8 cellular contexts compared by ENCODE assay signal in the genomic region with DNA sequence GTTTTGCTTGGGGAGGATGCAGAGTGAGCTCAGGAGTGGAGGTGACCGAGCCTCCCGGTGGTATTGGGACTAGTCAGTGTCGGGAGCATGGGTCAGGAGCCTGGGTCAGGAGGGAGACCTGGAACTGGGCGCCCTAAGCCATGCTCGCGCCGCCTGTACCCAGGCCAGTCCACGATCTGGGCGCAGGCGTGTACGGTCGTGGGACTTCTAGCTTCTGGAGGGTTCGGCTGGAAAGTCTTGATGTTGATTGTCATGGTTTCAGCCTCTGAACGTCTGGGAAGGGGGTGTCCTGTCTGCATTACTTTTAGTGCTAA. TPM values are rescaled to one million over a fixed set of nuclear protein-coding genes. Genes with fewer than 3 reads are reported as not detected.
A peak's percentile ranks its signal among the peaks of the same experiment; 100 is the strongest.
DNase-seq lines count a peak whose midpoint lies in the region; ATAC-seq and TF ChIP-seq lines count a peak whose summit lies in the region.

No MANE protein-coding gene starts in this region.

- POLR2A ChIA-PET in A673 (lab: Charles Lee; ENCODE audit: low non-redundant PET) = interaction anchor here (0.6 kb wide), 2 partner anchors 25 to 396 kb away, joined by 6 to 7 read pairs; no protein-coding TSS in a partner anchor

- ATAC-seq in GM21576 (IDR thresholded peaks at IDR 0.05; ENCODE audit: unreplicated experiment) = peak; percentile 13
- peak in 1 of 2 donors; percentile 58 for ATAC-seq in right cardiac atrium

- no peak overlapping the region for H3K27ac ChIP-seq in A673 (ENCODE audit: low read depth, low read length, poor library complexity, severe bottlenecking)
- H3K27ac ChIP-seq in Peyer's patch = peak overlapping the region; percentile 81 to 97 (median 90)
- H3K27ac ChIP-seq in right cardiac atrium (ENCODE audit: low read length) = peak overlapping the region; percentile 88
- H3K27ac ChIP-seq in subcutaneous abdominal adipose tissue (ENCODE audit: low read depth, low read length) = peak overlapping the region; percentile 94

- no peaks in the 10 kb centered on the region for H3K27me3 ChIP-seq in A673 (replicated peaks; ENCODE audit: insufficient read depth, low read depth, low read length, poor library complexity)
- H3K27me3 ChIP-seq in Peyer's patch = no peaks in the 10 kb centered on the region
- no peaks in the 10 kb centered on the region for H3K27me3 ChIP-seq in right cardiac atrium (ENCODE audit: control insufficient read depth, insufficient read depth)
- H3K27me3 ChIP-seq in subcutaneous abdominal adipose tissue (ENCODE audit: control insufficient read depth in 5 of 5, insufficient read depth in 4 of 5, low read length in 5 of 5) = peaks cover 0 to 6% (median 0%) of the 10 kb centered on the region in 5 donors

- WGBS in right cardiac atrium = 0% methylated on average over 14 of the region's 14 CpGs

- TF ChIP-seq CTCF in A673 (conservative IDR thresholded peaks at IDR 0.05; ENCODE audit: low read depth, low read length) (no peak), Peyer's patch (IDR thresholded peaks at IDR 0.05) (no peak)

- H3K9me3 ChIP-seq in A673 (ENCODE audit: low read depth, low read length, poor library complexity, severe bottlenecking) = no peaks in the 10 kb centered on the region
- no peaks in the 10 kb centered on the region for H3K9me3 ChIP-seq in Peyer's patch
- no peaks in the 10 kb centered on the region for H3K9me3 ChIP-seq in right cardiac atrium (ENCODE audit: control insufficient read depth, low read length)
- H3K9me3 ChIP-seq in subcutaneous abdominal adipose tissue (ENCODE audit: control insufficient read depth in 5 of 5, low read length in 5 of 5) = no peaks in the 10 kb centered on the region

- intact Hi-C loops in A673 (cut with micrococcal nuclease; ENCODE audit: unreplicated experiment) = loop anchor here (2.0 to 10.0 kb wide), 2 partner anchors 92 to 360 kb away; no protein-coding TSS in a partner anchor
- intact Hi-C loops in right cardiac atrium (cut with DNase I) = no loop called here

- CTCF ChIA-PET in A673 (lab: Charles Lee) = interaction anchor here (1.6 to 2.1 kb wide), 2 partner anchors 29 to 153 kb away, joined by 3 to 14 read pairs; no protein-coding TSS in a partner anchor

- DNase-seq in A673 (ENCODE audit: low spot score) (no peak), Peyer's patch (no peak), right cardiac atrium (no peak), hippocampal formation (lab: John Stamatoyannopoulos, UW) (no peak), hepatic stellate cell (ENCODE audit: low spot score) (no peak)
- no peak for DNase-seq in activated CD8-positive, alpha-beta memory T cell treated with anti-CD3 and anti-CD28 coated beads, Interleukin-2, amount 50 U/mL, for 48 hours

- peaks cover 27% of the 10 kb centered on the region for H3K36me3 ChIP-seq in A673 (ENCODE audit: insufficient read depth, low read length, poor library complexity, severe bottlenecking)
- H3K36me3 ChIP-seq in Peyer's patch = peaks cover 0 to 13% (median under 1%) of the 10 kb centered on the region in 3 donors
- H3K36me3 ChIP-seq in subcutaneous abdominal adipose tissue (ENCODE audit: control insufficient read depth in 5 of 5, insufficient read depth in 5 of 5, low read length in 5 of 5) = peaks cover 9 to 26% (median 17%) of the 10 kb centered on the region in 5 donors

- TSS peak; percentile 69 for BruUV-seq in A673 (replicated peaks; lab: Mats Ljungman, UMichigan)

- TF ChIP-seq POLR2A in Peyer's patch (IDR thresholded peaks at IDR 0.05) = no peak

- H3K9ac ChIP-seq in subcutaneous abdominal adipose tissue (ENCODE audit: low read length in 5 of 5) = peak overlapping the region in 4 of 5 donors; percentile 83 to 98 (median 91)

- H3K4me3 ChIP-seq in A673 (ENCODE audit: low read depth, low read length, poor library complexity, severe bottlenecking) (no peak overlapping the region), Peyer's patch (peak overlapping the region in 2 of 4 donors; percentile 70 to 81), right cardiac atrium (ENCODE audit: low read length) (peak overlapping the region; percentile 92), subcutaneous abdominal adipose tissue (ENCODE audit: low read depth in 1 of 5, low read length in 5 of 5) (peak overlapping the region; percentile 97 to 99 (median 98))

- H3K4me1 ChIP-seq in A673 (ENCODE audit: insufficient read depth, low read length, poor library complexity, severe bottlenecking) = peaks cover 3% of the 10 kb centered on the region
- no peaks in the 10 kb centered on the region for H3K4me1 ChIP-seq in Peyer's patch
- no peaks in the 10 kb centered on the region for H3K4me1 ChIP-seq in right cardiac atrium (ENCODE audit: control insufficient read depth, insufficient read depth, low read length)
- H3K4me1 ChIP-seq in subcutaneous abdominal adipose tissue (ENCODE audit: control insufficient read depth in 5 of 5, insufficient read depth in 5 of 5, low read length in 5 of 5) = peaks cover 3 to 11% (median 4%) of the 10 kb centered on the region in 5 donors

RNA-seq across cellular contexts. Expression of a gene that starts 0.2 kb away (rescaled TPM):
- total RNA-seq in A673 (2021) (218 and 225 TPM in 2 replicates), Peyer's patch (100 to 1,000 TPM in 1 of 4 donors, 10 to 100 TPM in 3; 44.7 to 107 (median 69.4) TPM), right cardiac atrium (10 to 100 TPM; 73.8 to 97.4 (median 88.1) TPM)
- 32.6 TPM for polyA plus RNA-seq in right cardiac atrium

RNA-seq across cellular contexts. Expression of a gene that starts 28.0 kb away (rescaled TPM):
- 10.9 and 12.0 TPM in 2 replicates for total RNA-seq in A673 (2021)
- 1 to 10 TPM; 3.1 to 7.4 (median 5.5) TPM for total RNA-seq in Peyer's patch
- total RNA-seq in right cardiac atrium = 1 to 10 TPM; 5.7 to 7.0 (median 6.0) TPM
- polyA plus RNA-seq in right cardiac atrium = 3.2 TPM
